ENCODE assay signal across 27 cellular contexts in genomic region chr4:11440481-11441181, GRCh38. TPM values are rescaled to one million over a fixed set of nuclear protein-coding genes. Genes with fewer than 3 reads are reported as not detected.
"Had no signal": no experiment of that assay in that cellular context is flagged by ENCODE, and none has a peak within 500 bp of the region (broad histone marks: within the 10 kb centered on the region; RNA-seq: fewer than 3 reads in every experiment).

No MANE protein-coding gene starts in this region.

- H3K4me2 ChIP-seq: hepatocyte, neural progenitor cell had no signal

- H3K9me3 ChIP-seq: gastroesophageal sphincter, spleen, thyroid gland, upper lobe of left lung, vagina had no signal

- H3K9ac ChIP-seq: neural progenitor cell had no signal

- H3K4me1 Mint-ChIP-seq: activated naive CD4-positive, alpha-beta T cell treated with anti-CD3 and anti-CD28 coated beads, Interleukin-2, amount 50 U/mL, for 24 hours; central memory CD8-positive, alpha-beta T cell; natural killer cell had no signal

- H3K27me3 ChIP-seq: gastroesophageal sphincter, hepatocyte, neural progenitor cell, spleen, thyroid gland, upper lobe of left lung, vagina had no signal

- H3K4me3 ChIP-seq: gastroesophageal sphincter, hepatocyte, neural progenitor cell, spleen, thyroid gland, upper lobe of left lung, vagina had no signal

- ATAC-seq: activated naive CD8-positive, alpha-beta T cell treated with anti-CD3 and anti-CD28 coated beads, Interleukin-2, amount 50 U/mL, for 24 hours; gastroesophageal sphincter; natural killer cell; right cardiac atrium; stimulated activated naive CD8-positive, alpha-beta T cell treated with anti-CD3 and anti-CD28 coated beads, Interleukin-15, Interleukin-2, amounts not matched to agents 100 U/mL and 50 U/mL, for 24 hours had no signal

- H3K27me3 Mint-ChIP-seq: activated naive CD4-positive, alpha-beta T cell treated with anti-CD3 and anti-CD28 coated beads, Interleukin-2, amount 50 U/mL, for 24 hours; activated naive CD8-positive, alpha-beta T cell treated with anti-CD3 and anti-CD28 coated beads, Interleukin-2, amount 50 U/mL, for 24 hours had no signal

- H3K27ac ChIP-seq: gastroesophageal sphincter, hepatocyte, neural progenitor cell, thyroid gland, vagina had no signal

- H3K36me3 ChIP-seq: gastroesophageal sphincter, neural progenitor cell, spleen, thyroid gland, upper lobe of left lung, vagina had no signal

- H3K36me3 Mint-ChIP-seq: activated naive CD4-positive, alpha-beta T cell treated with anti-CD3 and anti-CD28 coated beads, Interleukin-2, amount 50 U/mL, for 24 hours; natural killer cell had no signal

- H3K9me3 Mint-ChIP-seq: activated naive CD4-positive, alpha-beta T cell treated with anti-CD3 and anti-CD28 coated beads, Interleukin-2, amount 50 U/mL, for 24 hours; activated naive CD8-positive, alpha-beta T cell treated with anti-CD3 and anti-CD28 coated beads, Interleukin-2, amount 50 U/mL, for 24 hours; activated T-helper 2 cell treated with anti-CD3 and anti-CD28 coated beads, Interferon-gamma antibody, Interleukin-2, Interleukin-4, amounts not matched to agents 10 μg/mL and 5 μg/mL and 100 μg/mL, durations not matched to agents 14 hours and 24 hours and 36 hours; central memory CD8-positive, alpha-beta T cell; natural killer cell had no signal

- H3K27ac Mint-ChIP-seq: activated naive CD4-positive, alpha-beta T cell treated with anti-CD3 and anti-CD28 coated beads, Interleukin-2, amount 50 U/mL, for 24 hours; activated naive CD8-positive, alpha-beta T cell treated with anti-CD3 and anti-CD28 coated beads, Interleukin-2, amount 50 U/mL, for 24 hours; activated T-helper 2 cell treated with anti-CD3 and anti-CD28 coated beads, Interferon-gamma antibody, Interleukin-2, Interleukin-4, amounts not matched to agents 10 μg/mL and 5 μg/mL and 100 μg/mL, durations not matched to agents 14 hours and 24 hours and 36 hours; natural killer cell; neural progenitor cell had no signal

- H3K4me3 Mint-ChIP-seq: activated naive CD4-positive, alpha-beta T cell treated with anti-CD3 and anti-CD28 coated beads, Interleukin-2, amount 50 U/mL, for 24 hours; activated naive CD8-positive, alpha-beta T cell treated with anti-CD3 and anti-CD28 coated beads, Interleukin-2, amount 50 U/mL, for 24 hours; central memory CD8-positive, alpha-beta T cell; natural killer cell; neural progenitor cell had no signal

- DNase-seq: activated CD4-positive, alpha-beta T cell treated with anti-CD3 and anti-CD28 coated beads for 4 hours; activated CD4-positive, alpha-beta T cell treated with anti-CD3 and anti-CD28 coated beads, Interleukin-2, amount 50 U/mL, for 4 hours; activated CD4-positive, CD25-positive, alpha-beta regulatory T cell; activated CD8-positive, alpha-beta memory T cell treated with anti-CD3 and anti-CD28 coated beads for 24 hours; activated naive CD8-positive, alpha-beta T cell treated with anti-CD3 and anti-CD28 coated beads, Interleukin-2, amount 50 U/mL, for 24 hours; amygdala; dermis blood vessel endothelial cell; effector CD4-positive, alpha-beta T cell; erythroblast; islet precursor cell; left cardiac atrium; left ventricle myocardium superior; mesenchymal stem cell; natural killer cell; posterior cingulate gyrus; right cardiac atrium; spleen; stimulated activated naive CD8-positive, alpha-beta T cell treated with anti-CD3 and anti-CD28 coated beads, Interleukin-15, Interleukin-2, amounts not matched to agents 100 U/mL and 50 U/mL, for 24 hours; thyroid gland; upper lobe of left lung had no signal

- H3K4me1 ChIP-seq: thyroid gland, upper lobe of left lung, vagina had no signal

RNA-seq across cellular contexts. Expression of gene HS3ST1, which starts 11.9 kb away (rescaled TPM):
- total RNA-seq: natural killer cell had no signal
